ENCODE assay signal across 15 cellular contexts in genomic region chr5:36641416-36641815, GRCh38. TPM values are rescaled to one million over a fixed set of nuclear protein-coding genes. Genes with fewer than 3 reads are reported as not detected.
DNase-seq lines count a peak whose midpoint lies in the region; ATAC-seq and TF ChIP-seq lines count a peak whose summit lies in the region.
"Had no signal": no experiment of that assay in that cellular context is flagged by ENCODE, and none has a peak within 500 bp of the region (broad histone marks: within the 10 kb centered on the region; RNA-seq: fewer than 3 reads in every experiment).

No MANE protein-coding gene starts in this region.

- H3K9me3 ChIP-seq in left ventricle myocardium inferior (replicated peaks) (no peaks in the 10 kb centered on the region), right cardiac atrium (ENCODE audit: control insufficient read depth, low read length) (no peaks in the 10 kb centered on the region), PC-9 (ENCODE audit: insufficient read depth, low read depth) (no peaks in the 10 kb centered on the region)
- H3K9me3 ChIP-seq: BLaER1 treated with 17β-estradiol and CSF1 and Interleukin-3, amounts not matched to agents 10 nM and 100 nM had no signal

- no peaks in the 10 kb centered on the region for H3K9me3 Mint-ChIP-seq in mesothelial cell of epicardium
- H3K9me3 Mint-ChIP-seq in natural killer cell treated with Interleukin-12 subunit alpha and Interleukin-12 subunit beta and Interleukin-15 and Interleukin-18, amount 100 ng/mL, for 72 hours, result no peaks in the 10 kb centered on the region
- H3K9me3 Mint-ChIP-seq: HFFc6 had no signal

- no peak overlapping the region for H2AFZ ChIP-seq in PC-9

- H3K4me1 Mint-ChIP-seq in mesothelial cell of epicardium, result peaks cover 40% of the 10 kb centered on the region
- H3K4me1 Mint-ChIP-seq in natural killer cell treated with Interleukin-12 subunit alpha and Interleukin-12 subunit beta and Interleukin-15 and Interleukin-18, amount 100 ng/mL, for 72 hours (ENCODE audit: low read depth in 2 of 2), result no peaks in the 10 kb centered on the region
- H3K4me1 Mint-ChIP-seq: CD4-positive, CD25-positive, alpha-beta regulatory T cell had no signal

- in situ Hi-C loops in brain microvascular endothelial cell (cut with HindIII; ENCODE audit: low pct_ligation_motif_present, low sequenced_read_pairs), result no loop called here

- H3K36me3 Mint-ChIP-seq in mesothelial cell of epicardium, result peaks cover 18% of the 10 kb centered on the region
- H3K36me3 Mint-ChIP-seq in natural killer cell treated with Interleukin-12 subunit alpha and Interleukin-12 subunit beta and Interleukin-15 and Interleukin-18, amount 100 ng/mL, for 72 hours, result no peaks in the 10 kb centered on the region
- H3K36me3 Mint-ChIP-seq: CD4-positive, CD25-positive, alpha-beta regulatory T cell had no signal

- no peak overlapping the region for H3K4me2 ChIP-seq in PC-9
- H3K4me2 ChIP-seq: BLaER1 treated with 17β-estradiol and CSF1 and Interleukin-3, amounts not matched to agents 10 nM and 100 nM had no signal

- H3K36me3 ChIP-seq in left ventricle myocardium inferior, result peaks cover 10% of the 10 kb centered on the region
- peaks cover 31% of the 10 kb centered on the region for H3K36me3 ChIP-seq in PC-9 (ENCODE audit: low read depth)
- no peaks in the 10 kb centered on the region for H3K36me3 ChIP-seq in brain microvascular endothelial cell (replicated peaks)

- intact Hi-C loops in left ventricle myocardium inferior (cut with micrococcal nuclease), result no loop called here
- intact Hi-C loops in right cardiac atrium (cut with DNase I), result no loop called here
- intact Hi-C loops in PC-9 (cut with micrococcal nuclease; ENCODE audit: unreplicated experiment), result no loop called here

- H3K79me2 ChIP-seq in PC-9 (ENCODE audit: low read depth), result no peaks in the 10 kb centered on the region

- POLR2A ChIA-PET in PC-9 (lab: Charles Lee; ENCODE audit: unreplicated experiment), result interaction anchor here (0.7 kb wide), 1 partner anchor 19 kb away, joined by 8 read pairs; no protein-coding TSS in a partner anchor

- H3K27ac ChIP-seq in left ventricle myocardium inferior (replicated peaks), result peak overlapping the region; percentile 41
- H3K27ac ChIP-seq in right cardiac atrium (ENCODE audit: low read length), result no peak overlapping the region
- peak overlapping the region; percentile 30 for H3K27ac ChIP-seq in PC-9
- H3K27ac ChIP-seq in brain microvascular endothelial cell, result no peak overlapping the region
- H3K27ac ChIP-seq: BLaER1 treated with 17β-estradiol and CSF1 and Interleukin-3, amounts not matched to agents 10 nM and 100 nM had no signal

- CTCF ChIA-PET in PC-9 (lab: Charles Lee), result no interaction called here

- no peak overlapping the region for H3K4me3 Mint-ChIP-seq in mesothelial cell of epicardium
- H3K4me3 Mint-ChIP-seq in natural killer cell treated with Interleukin-12 subunit alpha and Interleukin-12 subunit beta and Interleukin-15 and Interleukin-18, amount 100 ng/mL, for 72 hours, result no peak overlapping the region
- H3K4me3 Mint-ChIP-seq: CD4-positive, CD25-positive, alpha-beta regulatory T cell; HFFc6 had no signal

- H3K27me3 Mint-ChIP-seq in mesothelial cell of epicardium (ENCODE audit: low read depth), result no peaks in the 10 kb centered on the region
- peaks cover 0 to 14% of the 10 kb centered on the region in 2 donors for H3K27me3 Mint-ChIP-seq in natural killer cell treated with Interleukin-12 subunit alpha and Interleukin-12 subunit beta and Interleukin-15 and Interleukin-18, amount 100 ng/mL, for 72 hours

- no TSS peak for BruUV-seq in PC-9 (replicated peaks; lab: Mats Ljungman, UMichigan)

- H3K9me2 ChIP-seq in PC-9 (ENCODE audit: insufficient read depth), result no peaks in the 10 kb centered on the region

- DNase-seq in left ventricle myocardium inferior (no peak), right cardiac atrium (no peak), PC-9 (no peak), brain microvascular endothelial cell (peak; percentile 18), mesothelial cell of epicardium (ENCODE audit: low spot score in 2 of 2, unreplicated experiment in 2 of 2) (no peak)
- no peak for DNase-seq in effector CD4-positive, alpha-beta T cell
- no peak for DNase-seq in natural killer cell treated with Interleukin-12 subunit alpha and Interleukin-12 subunit beta and Interleukin-15 and Interleukin-18, amount 100 ng/mL, for 72 hours (ENCODE audit: low spot score)
- DNase-seq: 8988T; CD4-positive, CD25-positive, alpha-beta regulatory T cell; DMS79; EL; HCEC 1CT; HFFc6 had no signal

- H3F3A ChIP-seq in PC-9 (ENCODE audit: insufficient read depth, low read depth), result 0 out of 2 replicates have a peak, but pooled peaks cover 3% of the 10 kb centered on the region

- no peaks in the 10 kb centered on the region for H3K27me3 ChIP-seq in left ventricle myocardium inferior (ENCODE audit: low read depth)
- H3K27me3 ChIP-seq in right cardiac atrium (ENCODE audit: control insufficient read depth, insufficient read depth), result no peaks in the 10 kb centered on the region
- no peaks in the 10 kb centered on the region for H3K27me3 ChIP-seq in PC-9 (ENCODE audit: insufficient read depth, low read depth)
- H3K27me3 ChIP-seq in brain microvascular endothelial cell (replicated peaks), result no peaks in the 10 kb centered on the region
- H3K27me3 ChIP-seq: BLaER1 treated with 17β-estradiol and CSF1 and Interleukin-3, amounts not matched to agents 10 nM and 100 nM had no signal

- no peak for ATAC-seq in right cardiac atrium
- ATAC-seq in HG03095 (IDR thresholded peaks at IDR 0.05; ENCODE audit: unreplicated experiment), result no peak
- ATAC-seq in natural killer cell treated with Interleukin-12 subunit alpha and Interleukin-12 subunit beta and Interleukin-15 and Interleukin-18, amount 100 ng/mL, for 72 hours, result no peak

- no peaks in the 10 kb centered on the region for H4K20me1 ChIP-seq in PC-9 (ENCODE audit: insufficient read depth)
- H4K20me1 ChIP-seq: BLaER1 treated with 17β-estradiol and CSF1 and Interleukin-3, amounts not matched to agents 10 nM and 100 nM had no signal

- TF ChIP-seq CTCF in left ventricle myocardium inferior (IDR thresholded peaks at IDR 0.05; ENCODE audit: borderline replicate concordance) (no peak), PC-9 (conservative IDR thresholded peaks at IDR 0.05) (no peak), brain microvascular endothelial cell (IDR thresholded peaks at IDR 0.05; ENCODE audit: low read depth, low read length, missing control alignments) (no peak), mesothelial cell of epicardium (IDR thresholded peaks at IDR 0.05; ENCODE audit: unreplicated experiment) (no peak)

- peak overlapping the region; percentile 74 for H3K27ac Mint-ChIP-seq in mesothelial cell of epicardium
- H3K27ac Mint-ChIP-seq in natural killer cell treated with Interleukin-12 subunit alpha and Interleukin-12 subunit beta and Interleukin-15 and Interleukin-18, amount 100 ng/mL, for 72 hours, result no peak overlapping the region
- H3K27ac Mint-ChIP-seq: CD4-positive, CD25-positive, alpha-beta regulatory T cell; HFFc6 had no signal

- no peak overlapping the region for H3K4me3 ChIP-seq in left ventricle myocardium inferior
- H3K4me3 ChIP-seq in right cardiac atrium (ENCODE audit: low read length), result no peak overlapping the region
- H3K4me3 ChIP-seq in PC-9, result no peak overlapping the region
- no peak overlapping the region for H3K4me3 ChIP-seq in brain microvascular endothelial cell (ENCODE audit: low read depth, low read length)
- H3K4me3 ChIP-seq: BLaER1 treated with 17β-estradiol and CSF1 and Interleukin-3, amounts not matched to agents 10 nM and 100 nM had no signal

- H3K4me1 ChIP-seq in left ventricle myocardium inferior (peaks cover 55% of the 10 kb centered on the region), right cardiac atrium (ENCODE audit: control insufficient read depth, insufficient read depth, low read length) (no peaks in the 10 kb centered on the region), PC-9 (replicated peaks; ENCODE audit: insufficient read depth) (no peaks in the 10 kb centered on the region)

RNA-seq across cellular contexts. Expression of gene SLC1A3, which starts 35.0 kb away (rescaled TPM):
- total RNA-seq in left ventricle myocardium inferior (144 TPM), right cardiac atrium (10 to 100 TPM; 31.1 to 44.5 (median 35.2) TPM), PC-9 (2021) (0.24 TPM in 1 of 2 replicates, not detected in the other), mesothelial cell of epicardium (55.0 to 59.4 TPM (median 56.3 TPM) in 3 replicates)
- polyA plus RNA-seq in right cardiac atrium, result 21.7 TPM
- total RNA-seq in natural killer cell treated with Interleukin-12 subunit alpha and Interleukin-12 subunit beta and Interleukin-15 and Interleukin-18, amount 100 ng/mL, for 72 hours, result 1 to 10 TPM in 1 of 2 donors, not detected in 1; 1.2 TPM
- total RNA-seq: CD4-positive, CD25-positive, alpha-beta regulatory T cell had no signal
- polyA plus RNA-seq: CD4-positive, CD25-positive, alpha-beta regulatory T cell had no signal

Comparison
In these comparisons a context has a peak if more than half of its experiments do, and no peak if none do; other contexts are left out.
1. H3K27ac ChIP-seq: peak in left ventricle myocardium inferior (single experiment) and PC-9 (single experiment); none in right cardiac atrium (single experiment) and brain microvascular endothelial cell (single experiment).
2. RNA of gene SLC1A3, which starts 35.0 kb away (total RNA-seq): 144 TPM in left ventricle myocardium inferior (single experiment), 55.0 to 59.4 TPM in mesothelial cell of epicardium and 31.1 to 44.5 TPM in right cardiac atrium; 1.2 TPM in natural killer cell treated with Interleukin-12 subunit alpha and Interleukin-12 subunit beta and Interleukin-15 and Interleukin-18, amount 100 ng/mL, for 72 hours and 0.24 TPM in PC-9; every median in the first group is over 10 times any median in the second.